In the genomic region with DNA sequence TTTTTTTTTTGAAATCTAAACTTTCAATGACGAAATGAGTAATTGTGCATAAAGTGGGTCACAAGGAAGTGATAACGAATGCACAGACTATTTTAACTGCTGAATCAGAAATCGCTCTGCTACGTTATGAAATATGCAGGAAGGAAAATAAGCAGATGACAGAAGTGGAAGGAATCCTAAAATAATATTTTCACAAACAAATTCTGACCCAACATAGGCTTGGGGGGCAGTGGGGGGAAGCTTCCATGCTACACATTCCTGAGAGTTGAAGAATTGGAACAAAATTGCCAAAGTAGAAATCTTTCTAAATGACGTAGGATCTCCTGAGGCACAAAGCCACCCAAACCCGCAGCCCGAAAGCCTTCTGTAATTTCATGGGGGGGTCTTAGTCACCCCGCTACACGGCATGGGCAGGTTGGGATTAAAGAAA, we compare ENCODE assay signal across 12 cellular contexts.
DNase-seq lines count a peak whose midpoint lies in the region; ATAC-seq, FAIRE-seq and TF ChIP-seq lines count a peak whose summit lies in the region.
"Had no signal": no experiment of that assay in that cellular context is flagged by ENCODE, and none has a peak within 500 bp of the region (broad histone marks: within the 10 kb centered on the region; RNA-seq: fewer than 3 reads in every experiment).

No MANE protein-coding gene starts in this region.

- H3K79me2 ChIP-seq in mammary epithelial cell (ENCODE audit: insufficient read depth, low read length), result no peaks in the 10 kb centered on the region

- 71% methylated on average over 9 of the region's 9 CpGs for WGBS in mammary epithelial cell (ENCODE audit: low coverage, missing lambda C conversion rate)
- WGBS in upper lobe of left lung, 2 donors, result 33 to 37% methylated on average over 9 of the region's 9 CpGs

- H3K36me3 Mint-ChIP-seq in MCF 10A (ENCODE audit: insufficient read depth, unreplicated experiment), result no peaks in the 10 kb centered on the region

- no peaks in the 10 kb centered on the region for H4K20me1 ChIP-seq in mammary epithelial cell (ENCODE audit: insufficient read depth, low read length)

- dilution Hi-C loops in mammary epithelial cell (cut with HindIII; ENCODE audit: low sequenced_read_pairs), result no loop called here

- CTCF ChIA-PET in MCF 10A (lab: Yijun Ruan, JAX) (no interaction called here), mammary epithelial cell (lab: Charles Lee; ENCODE audit: low non-redundant PET) (no interaction called here)

- no peak overlapping the region for H2AFZ ChIP-seq in mammary epithelial cell (ENCODE audit: low read depth, low read length)

- H3K4me3 Mint-ChIP-seq in MCF 10A (ENCODE audit: unreplicated experiment), result no peak overlapping the region
- H3K4me3 Mint-ChIP-seq: activated CD8-positive, alpha-beta memory T cell treated with anti-CD3 and anti-CD28 coated beads, Interleukin-2, amount 10 ng/mL, durations not matched to agents 7 days and 5 days had no signal

- H3K4me1 Mint-ChIP-seq in MCF 10A (ENCODE audit: insufficient read depth, unreplicated experiment), result no peaks in the 10 kb centered on the region

- H3K36me3 ChIP-seq in mammary epithelial cell (ENCODE audit: insufficient read depth, low read length) (no peaks in the 10 kb centered on the region), ascending aorta (no peaks in the 10 kb centered on the region), kidney (ENCODE audit: control insufficient read depth in 1 of 2, insufficient read depth in 2 of 2, low read length in 2 of 2) (no peaks in the 10 kb centered on the region), upper lobe of left lung (no peaks in the 10 kb centered on the region)

- no peak overlapping the region for H3K27ac Mint-ChIP-seq in MCF 10A (ENCODE audit: low read depth, unreplicated experiment)
- H3K27ac Mint-ChIP-seq: activated CD8-positive, alpha-beta memory T cell treated with anti-CD3 and anti-CD28 coated beads, Interleukin-2, amount 10 ng/mL, durations not matched to agents 7 days and 5 days had no signal

- no peak overlapping the region for H3K9ac ChIP-seq in mammary epithelial cell (ENCODE audit: insufficient read depth, low read length)
- H3K9ac ChIP-seq in kidney (ENCODE audit: low read length in 2 of 2), result peak overlapping the region; percentile 8 to 17

- H3K27ac ChIP-seq in mammary epithelial cell (ENCODE audit: insufficient read depth, low read depth, low read length) (no peak overlapping the region), ascending aorta (peak overlapping the region; percentile 80 to 89), kidney (ENCODE audit: low read depth in 2 of 2, low read length in 2 of 2) (peak overlapping the region in 1 of 2 donors; percentile 76), upper lobe of left lung (peak overlapping the region in 2 of 4 donors; percentile 40 to 54)

- intact Hi-C loops in MCF 10A (cut with micrococcal nuclease), result no loop called here
- intact Hi-C loops in mammary epithelial cell (cut with micrococcal nuclease), result no loop called here
- intact Hi-C loops in ascending aorta (cut with DNase I), result loop anchor here (1.0 to 5.0 kb wide), 3 partner anchors 18 to 120 kb away; no protein-coding TSS in a partner anchor
- intact Hi-C loops in kidney (cut with DNase I), result no loop called here

- BruUV-seq in MCF 10A (replicated peaks; lab: Mats Ljungman, UMichigan) (no TSS peak), mammary epithelial cell (replicated peaks; lab: Mats Ljungman, UMichigan) (no TSS peak)

- H3K27me3 Mint-ChIP-seq in MCF 10A (ENCODE audit: insufficient read depth, unreplicated experiment), result no peaks in the 10 kb centered on the region
- H3K27me3 Mint-ChIP-seq: activated CD8-positive, alpha-beta memory T cell treated with anti-CD3 and anti-CD28 coated beads, Interleukin-2, amount 10 ng/mL, durations not matched to agents 7 days and 5 days had no signal

- H3K4me1 ChIP-seq in mammary epithelial cell (ENCODE audit: insufficient read depth, low read length), result no peaks in the 10 kb centered on the region
- peaks cover 6 to 25% of the 10 kb centered on the region in 2 donors for H3K4me1 ChIP-seq in ascending aorta
- peaks cover 6 to 13% of the 10 kb centered on the region in 2 donors for H3K4me1 ChIP-seq in kidney (ENCODE audit: control insufficient read depth in 1 of 2, insufficient read depth in 1 of 2, low read depth in 1 of 2, low read length in 2 of 2)
- peaks cover 0 to 14% (median 6%) of the 10 kb centered on the region in 4 donors for H3K4me1 ChIP-seq in upper lobe of left lung

- DNase-seq in MCF 10A (ENCODE audit: unreplicated experiment) (peak; percentile 70), mammary epithelial cell (no peak), ascending aorta (ENCODE audit: low spot score in 2 of 2) (peak in 1 of 2 donors; percentile 86), kidney (no peak), upper lobe of left lung (no peak), cerebellum (ENCODE audit: low spot score) (no peak), NCI-H226 (no peak)
- DNase-seq: activated CD8-positive, alpha-beta memory T cell treated with anti-CD3 and anti-CD28 coated beads, Interleukin-2, amount 10 ng/mL, durations not matched to agents 7 days and 5 days; DMS 273 treated with DMSO at 0.1 percent for 48 hours; NCI-H2171 treated with DMSO at 0.1 percent for 48 hours had no signal

- in situ Hi-C loops in mammary epithelial cell (cut with MboI; ENCODE audit: low sequenced_read_pairs in 2 of 2), result no loop called here

- H3K9me3 ChIP-seq in mammary epithelial cell (replicated peaks; ENCODE audit: insufficient read depth, low read length), result no peaks in the 10 kb centered on the region
- H3K9me3 ChIP-seq in ascending aorta, result no peaks in the 10 kb centered on the region
- H3K9me3 ChIP-seq in kidney (ENCODE audit: control insufficient read depth in 1 of 2, low read length in 2 of 2), result no peaks in the 10 kb centered on the region
- no peaks in the 10 kb centered on the region for H3K9me3 ChIP-seq in upper lobe of left lung

- FAIRE-seq in kidney (lab: Jason Lieb, UNC), result no peak
- FAIRE-seq: islet of Langerhans had no signal

- no peak overlapping the region for H3K4me3 ChIP-seq in mammary epithelial cell (replicated peaks in 1 of 3; ENCODE audit: insufficient read depth in 1 of 3, low read depth in 2 of 3, low read length in 3 of 3)
- peak overlapping the region; percentile 36 to 53 for H3K4me3 ChIP-seq in ascending aorta
- H3K4me3 ChIP-seq in kidney (ENCODE audit: low read length in 2 of 2), result peak overlapping the region; percentile 40 to 49
- peak overlapping the region in 3 of 4 donors; percentile 9 to 28 (median 20) for H3K4me3 ChIP-seq in upper lobe of left lung

- H3K27me3 ChIP-seq in mammary epithelial cell (ENCODE audit: insufficient read depth, low read length), result no peaks in the 10 kb centered on the region
- no peaks in the 10 kb centered on the region for H3K27me3 ChIP-seq in ascending aorta
- H3K27me3 ChIP-seq in upper lobe of left lung, result no peaks in the 10 kb centered on the region

- no peaks in the 10 kb centered on the region for H3K9me3 Mint-ChIP-seq in MCF 10A (ENCODE audit: unreplicated experiment)

- TF ChIP-seq CTCF in MCF 10A (IDR thresholded peaks at IDR 0.05; ENCODE audit: unreplicated experiment), result no peak
- no peak for TF ChIP-seq CTCF in mammary epithelial cell (conservative IDR thresholded peaks at IDR 0.05 in 1 of 2, IDR thresholded peaks at IDR 0.05 in 1 of 2; ENCODE audit: extremely low read depth in 1 of 2, insufficient read depth in 1 of 2, low read depth in 1 of 2, low read length in 2 of 2)
- no peak for TF ChIP-seq CTCF in ascending aorta (IDR thresholded peaks at IDR 0.05)
- TF ChIP-seq CTCF in kidney (IDR thresholded peaks at IDR 0.05; ENCODE audit: borderline replicate concordance, extremely low read depth, insufficient read depth), result no peak
- no peak for TF ChIP-seq CTCF in upper lobe of left lung (IDR thresholded peaks at IDR 0.05)

- POLR2A ChIA-PET in MCF 10A (lab: Yijun Ruan, JAX), result no interaction called here

- H3K4me2 ChIP-seq in mammary epithelial cell (ENCODE audit: insufficient read depth, low read depth, low read length), result no peak overlapping the region

- ATAC-seq in upper lobe of left lung (ENCODE audit: low FRiP score in 2 of 2) (peak; percentile 42 to 64), HG03520 (IDR thresholded peaks at IDR 0.05; ENCODE audit: unreplicated experiment) (no peak)
- ATAC-seq: activated CD8-positive, alpha-beta memory T cell treated with anti-CD3 and anti-CD28 coated beads, Interleukin-2, amount 10 ng/mL, durations not matched to agents 7 days and 5 days had no signal

- TF ChIP-seq POLR2A in upper lobe of left lung (IDR thresholded peaks at IDR 0.05), result no peak

- TF ChIP-seq EP300 in upper lobe of left lung (IDR thresholded peaks at IDR 0.05), result no peak

Comparison
In these comparisons a context has a peak if more than half of its experiments do, and no peak if none do; other contexts are left out.
1. H3K4me3 ChIP-seq: peak in ascending aorta (2 of 2), kidney (2 of 2) and upper lobe of left lung (3 of 4); none in mammary epithelial cell (0 of 3).